ENCODE assay signal across 8 cellular contexts in genomic region chr7:99894738-99895137, GRCh38. TPM values are rescaled to one million over a fixed set of nuclear protein-coding genes. Genes with fewer than 3 reads are reported as not detected.
"Had no signal": no experiment of that assay in that cellular context is flagged by ENCODE, and none has a peak within 500 bp of the region (broad histone marks: within the 10 kb centered on the region; RNA-seq: fewer than 3 reads in every experiment).

No MANE protein-coding gene starts in this region.

- DNase-seq: GM23248, GOT3, H7, KG1 had no signal

- H3K4me3 Mint-ChIP-seq: IgD-negative memory B cell had no signal

- H3K4me3 ChIP-seq: GM23248, HAP-1 had no signal

- H3K27me3 Mint-ChIP-seq: IgD-negative memory B cell had no signal

- H3K9me3 ChIP-seq: HAP-1 had no signal

- H3K27ac Mint-ChIP-seq: IgD-negative memory B cell had no signal

- H3K27ac ChIP-seq: GM23248 had no signal

- H3K4me1 ChIP-seq: HAP-1 had no signal

- H3K36me3 ChIP-seq: HAP-1 had no signal

RNA-seq across cellular contexts. Expression of gene OR2AE1, which starts 17.9 kb away (rescaled TPM):
- total RNA-seq: GM23248, H4, H7, HT-29 had no signal

RNA-seq across cellular contexts. Expression of gene GJC3, which starts 34.7 kb away (rescaled TPM):
- total RNA-seq: GM23248, HT-29 had no signal
